In the genomic region with DNA sequence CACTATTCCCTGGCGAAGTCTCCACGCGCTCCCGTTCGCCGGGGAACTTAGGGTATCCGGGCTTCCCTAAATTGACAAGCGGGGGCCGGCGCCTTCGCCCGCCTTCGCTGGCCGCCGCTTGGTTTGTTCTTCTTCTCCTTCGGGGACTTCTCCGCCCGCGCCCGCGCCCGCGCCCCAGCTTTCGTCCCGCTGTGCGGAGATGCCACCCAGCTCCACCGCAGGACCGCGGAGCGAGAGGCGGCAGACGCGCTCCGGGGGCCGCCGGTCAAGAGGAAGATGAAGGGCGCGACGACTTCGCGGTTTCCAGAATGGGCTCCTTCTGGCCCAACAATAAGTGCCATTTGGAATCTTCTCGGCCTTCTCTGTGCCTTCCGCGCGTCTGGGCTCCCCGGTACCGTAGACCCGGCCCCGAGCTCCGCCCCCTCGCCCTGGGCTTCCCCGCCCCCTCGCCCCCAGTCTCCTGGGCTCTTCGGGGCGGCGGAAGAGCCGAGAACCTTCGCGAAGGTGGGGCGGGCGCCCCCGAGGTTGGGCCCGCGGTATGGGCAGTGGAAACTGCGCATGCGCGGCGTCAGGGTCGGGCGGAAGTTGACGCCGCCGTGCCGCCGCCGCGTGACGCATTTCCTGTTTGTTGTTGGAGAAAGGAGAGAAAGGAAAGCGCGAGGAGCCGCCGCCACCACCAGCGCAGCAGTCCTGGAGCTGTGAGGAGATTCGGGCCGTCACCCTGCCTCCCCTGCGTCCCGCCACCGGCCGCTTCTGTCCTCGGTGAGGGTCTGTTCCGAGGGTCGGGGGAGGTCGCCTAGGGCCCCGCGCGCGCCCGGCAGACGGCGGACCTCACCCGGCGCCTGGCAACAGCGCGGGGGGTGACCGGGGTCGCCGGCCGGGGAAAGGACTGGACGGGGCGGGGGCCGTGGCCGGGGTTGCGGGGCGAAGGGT, we compare ENCODE assay signal across 8 cellular contexts. TPM values are rescaled to one million over a fixed set of nuclear protein-coding genes. Genes with fewer than 3 reads are reported as not detected.
DNase-seq lines count a peak whose midpoint lies in the region; ATAC-seq, FAIRE-seq and TF ChIP-seq lines count a peak whose summit lies in the region.

TSS of gene DNAJB6 (plus strand) at position 622 of the 933 bp plus-strand sequence. CDS start 21,569 bp downstream, outside the sequence.

- peaks cover 53% of the 10 kb centered on the region for H3K79me2 ChIP-seq in Loucy (ENCODE audit: insufficient read depth, low read length)

- no peak for FAIRE-seq in H54 (lab: Jason Lieb, UNC)

- peaks cover 42% of the 10 kb centered on the region for H4K20me1 ChIP-seq in Loucy (ENCODE audit: insufficient read depth, low read length, poor library complexity, severe bottlenecking)

- peaks cover 16% of the 10 kb centered on the region for H3K36me3 Mint-ChIP-seq in natural killer cell treated with Interleukin-12 subunit alpha and Interleukin-12 subunit beta and Interleukin-15 and Interleukin-18, amount 100 ng/mL, for 72 hours

- peak within 1 kb of the TSS; percentile 94 for H3K4me3 Mint-ChIP-seq in natural killer cell treated with Interleukin-12 subunit alpha and Interleukin-12 subunit beta and Interleukin-15 and Interleukin-18, amount 100 ng/mL, for 72 hours

- ATAC-seq in RWPE2 (ENCODE audit: low read depth): peak; percentile 62
- ATAC-seq in natural killer cell treated with Interleukin-12 subunit alpha and Interleukin-12 subunit beta and Interleukin-15 and Interleukin-18, amount 100 ng/mL, for 72 hours: peak; percentile 90 to 93

- H3K4me1 Mint-ChIP-seq in natural killer cell treated with Interleukin-12 subunit alpha and Interleukin-12 subunit beta and Interleukin-15 and Interleukin-18, amount 100 ng/mL, for 72 hours (ENCODE audit: low read depth in 2 of 2): peaks cover 31 to 35% of the 10 kb centered on the region in 2 donors

- TF ChIP-seq CTCF in Loucy (conservative IDR thresholded peaks at IDR 0.05; ENCODE audit: low read length) (no peak), RWPE2 (IDR thresholded peaks at IDR 0.05; ENCODE audit: poor library complexity, severe bottlenecking) (no peak), fibroblast of pulmonary artery (IDR thresholded peaks at IDR 0.05; ENCODE audit: low read length, missing control alignments) (no peak)

- peak within 1 kb of the TSS; percentile 90 for H3K9ac ChIP-seq in Loucy (ENCODE audit: low read depth, low read length, poor library complexity, severe bottlenecking)

- peak; percentile 96 for DNase-seq in ELF-1 (ENCODE audit: low read depth, low spot score)
- DNase-seq in H54 (ENCODE audit: insufficient read length, low spot score): peak; percentile 81
- peak; percentile 90 for DNase-seq in RWPE2 (ENCODE audit: low spot score)
- peak; percentile 94 for DNase-seq in activated effector memory CD4-positive, alpha-beta T cell treated with Interleukin-2 at 50 U/mL for 16 hours
- peak; percentile 94 for DNase-seq in fibroblast of pulmonary artery (ENCODE audit: low read depth)
- peak; percentile 96 for DNase-seq in natural killer cell treated with Interleukin-12 subunit alpha and Interleukin-12 subunit beta and Interleukin-15 and Interleukin-18, amount 100 ng/mL, for 72 hours (ENCODE audit: low spot score)
- peak; percentile 91 for DNase-seq in stimulated activated naive CD4-positive, alpha-beta T cell treated with Interleukin-2 at 50 U/mL for 16 hours (lab: John Stamatoyannopoulos, UW)

- H3K36me3 ChIP-seq in Loucy (ENCODE audit: insufficient read depth, low read length) (no peaks in the 10 kb centered on the region), RWPE2 (ENCODE audit: low read depth) (peaks cover 29% of the 10 kb centered on the region)

- peak; percentile 50; the same call in 1 of the 2 replicates for TF ChIP-seq POLR2A in H54 (IDR thresholded peaks at IDR 0.05; ENCODE audit: low read depth, low read length)

- H3K9me2 ChIP-seq in Loucy (replicated peaks; ENCODE audit: low read depth, low read length): no peaks in the 10 kb centered on the region

- H3K27me3 ChIP-seq in Loucy (ENCODE audit: insufficient read depth, low read length, poor library complexity, severe bottlenecking) (no peaks in the 10 kb centered on the region), RWPE2 (ENCODE audit: insufficient read depth, poor library complexity, severe bottlenecking) (no peaks in the 10 kb centered on the region)

- peak within 1 kb of the TSS; percentile 85 for H3K27ac ChIP-seq in RWPE2 (ENCODE audit: poor library complexity, severe bottlenecking)

- H3F3A ChIP-seq in Loucy (ENCODE audit: low read depth): no peaks in the 10 kb centered on the region

- peak within 1 kb of the TSS; percentile 73 for H2AFZ ChIP-seq in Loucy (ENCODE audit: low read length)

- H3K4me2 ChIP-seq in Loucy (ENCODE audit: low read depth, low read length, poor library complexity, severe bottlenecking): peak within 1 kb of the TSS; percentile 96

- no peaks in the 10 kb centered on the region for H3K9me3 Mint-ChIP-seq in natural killer cell treated with Interleukin-12 subunit alpha and Interleukin-12 subunit beta and Interleukin-15 and Interleukin-18, amount 100 ng/mL, for 72 hours

- peak within 1 kb of the TSS; percentile 90 to 97 for H3K27ac Mint-ChIP-seq in natural killer cell treated with Interleukin-12 subunit alpha and Interleukin-12 subunit beta and Interleukin-15 and Interleukin-18, amount 100 ng/mL, for 72 hours

- H3K4me1 ChIP-seq in Loucy (ENCODE audit: insufficient read depth, low read length, poor library complexity, severe bottlenecking): peaks cover 41% of the 10 kb centered on the region
- H3K4me1 ChIP-seq in RWPE2 (ENCODE audit: insufficient read depth, poor library complexity, severe bottlenecking): peaks cover 12% of the 10 kb centered on the region

- H3K27me3 Mint-ChIP-seq in natural killer cell treated with Interleukin-12 subunit alpha and Interleukin-12 subunit beta and Interleukin-15 and Interleukin-18, amount 100 ng/mL, for 72 hours: peaks cover 0 to 1% of the 10 kb centered on the region in 2 donors

- no peaks in the 10 kb centered on the region for H3K9me3 ChIP-seq in Loucy (ENCODE audit: insufficient read depth, low read depth, low read length)
- H3K9me3 ChIP-seq in RWPE2 (ENCODE audit: severe bottlenecking): no peaks in the 10 kb centered on the region

- H3K4me3 ChIP-seq in Loucy (ENCODE audit: low read length, poor library complexity, severe bottlenecking): peak within 1 kb of the TSS; percentile 91
- peak within 1 kb of the TSS; percentile 60 for H3K4me3 ChIP-seq in RWPE2 (ENCODE audit: severe bottlenecking)
- peak within 1 kb of the TSS; percentile 76 for H3K4me3 ChIP-seq in fibroblast of pulmonary artery (replicated peaks; ENCODE audit: low read depth, low read length)

RNA-seq across cellular contexts. Expression of gene DNAJB6, which starts in this region (rescaled TPM):
- total RNA-seq in natural killer cell treated with Interleukin-12 subunit alpha and Interleukin-12 subunit beta and Interleukin-15 and Interleukin-18, amount 100 ng/mL, for 72 hours: 100 to 1,000 TPM; 139 to 145 TPM

Comparison
In these comparisons a context has a peak if more than half of its experiments do, and no peak if none do; other contexts are left out.
1. Peak in every context shown above with its lines: DNase-seq, ATAC-seq, H3K4me3 ChIP-seq and H3K27ac ChIP-seq.